Comparison of ENCODE assay signal across 5 cellular contexts in genomic region chrX:57629438-57629837, GRCh38. TPM values are rescaled to one million over a fixed set of nuclear protein-coding genes. Genes with fewer than 3 reads are reported as not detected.
"Had no signal": no experiment of that assay in that cellular context is flagged by ENCODE, and none has a peak within 500 bp of the region (broad histone marks: within the 10 kb centered on the region; RNA-seq: fewer than 3 reads in every experiment).

No MANE protein-coding gene starts in this region.

RNA-seq across cellular contexts. Expression of gene ZXDB, which starts 37.6 kb away (rescaled TPM):
- total RNA-seq: HT-29 had no signal

RNA-seq across cellular contexts. Expression of gene NLRP2B, which starts 50.6 kb away (rescaled TPM):
- total RNA-seq: HT-29, HT1080, IMR-90, K562 had no signal
- polyA plus RNA-seq: IgD-negative memory B cell, IMR-90, K562 had no signal
